ENCODE assay signal across 20 cellular contexts in the genomic region with DNA sequence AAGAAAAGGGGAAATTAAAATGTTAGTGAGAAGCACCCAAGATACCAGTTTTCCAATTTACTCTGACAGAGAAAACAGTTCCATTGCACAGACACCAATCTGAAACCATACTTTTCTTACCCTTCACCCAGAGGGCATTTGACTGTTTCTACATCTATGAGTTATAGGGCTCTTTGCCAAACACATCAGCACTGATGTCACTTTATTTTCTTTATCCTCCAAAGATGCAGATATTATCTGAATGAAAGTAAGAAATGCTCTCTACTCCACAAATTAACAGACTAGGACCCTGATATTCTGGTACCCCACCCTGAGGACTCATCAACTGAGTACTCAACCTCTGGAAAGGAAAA. TPM values are rescaled to one million over a fixed set of nuclear protein-coding genes. Genes with fewer than 3 reads are reported as not detected.
DNase-seq lines count a peak whose midpoint lies in the region; ATAC-seq, FAIRE-seq and TF ChIP-seq lines count a peak whose summit lies in the region.
"Had no signal": no experiment of that assay in that cellular context is flagged by ENCODE, and none has a peak within 500 bp of the region (broad histone marks: within the 10 kb centered on the region; RNA-seq: fewer than 3 reads in every experiment).

No MANE protein-coding gene starts in this region.

- H3K4ac ChIP-seq in mesenchymal stem cell (ENCODE audit: low read depth in 1 of 2, low read length in 2 of 2): no peak overlapping the region

- H4K91ac ChIP-seq in mesenchymal stem cell (ENCODE audit: low read length): no peak overlapping the region

- H2BK5ac ChIP-seq in mesenchymal stem cell (ENCODE audit: low read depth, low read length, poor library complexity, severe bottlenecking): no peak overlapping the region

- intact Hi-C loops in activated CD8-positive, alpha-beta T cell treated with anti-CD3 and anti-CD28 coated beads for 36 hours (cut with micrococcal nuclease): no loop called here

- CTCF ChIA-PET in activated CD8-positive, alpha-beta T cell treated with anti-CD3 and anti-CD28 coated beads for 36 hours (lab: Charles Lee): interaction anchor here (1.3 kb wide), 1 partner anchor 18 kb away, joined by 5 read pairs; no protein-coding TSS in a partner anchor

- no peak overlapping the region for H3K4me2 ChIP-seq in mesenchymal stem cell (ENCODE audit: low read length, poor library complexity, severe bottlenecking)

- H3K27me3 Mint-ChIP-seq in activated CD8-positive, alpha-beta T cell treated with anti-CD3 and anti-CD28 coated beads for 36 hours: no peaks in the 10 kb centered on the region
- H3K27me3 Mint-ChIP-seq: activated naive CD8-positive, alpha-beta T cell treated with anti-CD3 and anti-CD28 coated beads for 36 hours; central memory CD8-positive, alpha-beta T cell had no signal

- no peaks in the 10 kb centered on the region for H3K4me1 Mint-ChIP-seq in activated CD8-positive, alpha-beta T cell treated with anti-CD3 and anti-CD28 coated beads for 36 hours (ENCODE audit: low read depth)
- H3K4me1 Mint-ChIP-seq: central memory CD8-positive, alpha-beta T cell had no signal

- no peak for TF ChIP-seq CTCF in bronchial epithelial cell (IDR thresholded peaks at IDR 0.05; ENCODE audit: insufficient read depth, low read length, severe bottlenecking)
- no peak for TF ChIP-seq CTCF in activated CD8-positive, alpha-beta T cell treated with anti-CD3 and anti-CD28 coated beads for 36 hours (IDR thresholded peaks at IDR 0.05)

- no peak overlapping the region for H3K23ac ChIP-seq in mesenchymal stem cell (ENCODE audit: low read length in 2 of 2)

- H3K36me3 ChIP-seq in bronchial epithelial cell (ENCODE audit: control insufficient read depth, insufficient read depth, low read length) (peaks cover 34% of the 10 kb centered on the region), mesenchymal stem cell (ENCODE audit: control insufficient read depth in 1 of 2, insufficient read depth in 2 of 2, low read depth in 1 of 2, low read length in 2 of 2) (peaks cover 47 to 94% of the 10 kb centered on the region in 2 experiments)

- no peak overlapping the region for H3K27ac ChIP-seq in mesenchymal stem cell (ENCODE audit: low read length, poor library complexity, severe bottlenecking)
- H3K27ac ChIP-seq: parathyroid adenoma, RWPE1 had no signal

- peaks cover 31% of the 10 kb centered on the region for H3K79me1 ChIP-seq in mesenchymal stem cell (replicated peaks; ENCODE audit: low read length, poor library complexity, severe bottlenecking)

- DNase-seq in EH (ENCODE audit: low read depth): peak; percentile 72
- DNase-seq in M059J (ENCODE audit: low read depth): peak; percentile 37
- DNase-seq in bronchial epithelial cell (ENCODE audit: low read depth): peak; percentile 10
- no peak for DNase-seq in mesenchymal stem cell
- DNase-seq in CD1c-positive myeloid dendritic cell (ENCODE audit: extremely low spot score): no peak
- no peak for DNase-seq in hypothalamus (lab: John Stamatoyannopoulos, UW)
- no peak for DNase-seq in activated CD8-positive, alpha-beta T cell treated with anti-CD3 and anti-CD28 coated beads for 36 hours
- DNase-seq: activated naive CD8-positive, alpha-beta T cell treated with anti-CD3 and anti-CD28 coated beads for 36 hours; activated T-cell treated with anti-CD3 and anti-CD28 coated beads for 4 hours; DMS 273 treated with DMSO at 0.1 percent for 48 hours; left ventricle myocardium superior; NCI-H187; NCI-H446; NK-92 treated with Interleukin-12 subunit alpha and Interleukin-12 subunit beta, amount 100 ng/mL, for 24 hours; stimulated activated CD4-positive, alpha-beta T cell treated with anti-CD3 and anti-CD28 coated beads, Interleukin-2, amount 100 ng/mL, for 48 hours had no signal

- no peak overlapping the region for H2BK15ac ChIP-seq in mesenchymal stem cell (ENCODE audit: low read depth, poor library complexity, severe bottlenecking)

- H3K4me1 ChIP-seq in mesenchymal stem cell (ENCODE audit: control insufficient read depth, insufficient read depth, low read depth, low read length): no peaks in the 10 kb centered on the region
- H3K4me1 ChIP-seq: parathyroid adenoma had no signal

- no peak overlapping the region for H2BK12ac ChIP-seq in mesenchymal stem cell (ENCODE audit: low read length in 2 of 2)

- peak overlapping the region; percentile 87 for H3K9ac ChIP-seq in mesenchymal stem cell (ENCODE audit: low read length)
- H3K9ac ChIP-seq: BLaER1, parathyroid adenoma had no signal

- no peak overlapping the region for H3K14ac ChIP-seq in mesenchymal stem cell (ENCODE audit: low read length in 2 of 2)

- no peak overlapping the region for H2AK5ac ChIP-seq in mesenchymal stem cell (ENCODE audit: low read length, severe bottlenecking)

- POLR2A ChIA-PET in activated CD8-positive, alpha-beta T cell treated with anti-CD3 and anti-CD28 coated beads for 36 hours (lab: Charles Lee): no interaction called here

- H3K4me3 Mint-ChIP-seq in activated CD8-positive, alpha-beta T cell treated with anti-CD3 and anti-CD28 coated beads for 36 hours: no peak overlapping the region
- H3K4me3 Mint-ChIP-seq: activated naive CD8-positive, alpha-beta T cell treated with anti-CD3 and anti-CD28 coated beads for 36 hours; central memory CD8-positive, alpha-beta T cell had no signal

- no peak for ATAC-seq in activated CD8-positive, alpha-beta T cell treated with anti-CD3 and anti-CD28 coated beads for 36 hours
- ATAC-seq in HG03565 (IDR thresholded peaks at IDR 0.05; ENCODE audit: unreplicated experiment): no peak

- no peak overlapping the region for H2AFZ ChIP-seq in mesenchymal stem cell (ENCODE audit: low read depth, low read length)
- H2AFZ ChIP-seq: parathyroid adenoma had no signal

- no peaks in the 10 kb centered on the region for H3K9me3 Mint-ChIP-seq in activated CD8-positive, alpha-beta T cell treated with anti-CD3 and anti-CD28 coated beads for 36 hours
- H3K9me3 Mint-ChIP-seq: activated naive CD8-positive, alpha-beta T cell treated with anti-CD3 and anti-CD28 coated beads for 36 hours; central memory CD8-positive, alpha-beta T cell had no signal

- H3K18ac ChIP-seq in mesenchymal stem cell (ENCODE audit: low read depth in 1 of 2, low read length in 2 of 2): no peak overlapping the region

- H2BK120ac ChIP-seq in mesenchymal stem cell (ENCODE audit: low read depth, low read length): no peak overlapping the region

- no peak overlapping the region for H3K27ac Mint-ChIP-seq in activated CD8-positive, alpha-beta T cell treated with anti-CD3 and anti-CD28 coated beads for 36 hours
- H3K27ac Mint-ChIP-seq: activated naive CD8-positive, alpha-beta T cell treated with anti-CD3 and anti-CD28 coated beads for 36 hours had no signal

- H3K4me3 ChIP-seq in bronchial epithelial cell (ENCODE audit: low read depth, low read length) (no peak overlapping the region), mesenchymal stem cell (ENCODE audit: insufficient read depth in 1 of 2, low read depth in 1 of 2, low read length in 2 of 2) (peak overlapping the region in 1 of 2 experiments; percentile 40)
- H3K4me3 ChIP-seq: BLaER1 had no signal

- H3K27me3 ChIP-seq in bronchial epithelial cell (ENCODE audit: control insufficient read depth, insufficient read depth, low read length) (no peaks in the 10 kb centered on the region), mesenchymal stem cell (ENCODE audit: control insufficient read depth in 1 of 2, insufficient read depth in 1 of 2, low read length in 2 of 2) (no peaks in the 10 kb centered on the region)
- H3K27me3 ChIP-seq: BLaER1 had no signal

- FAIRE-seq in bronchial epithelial cell (lab: Jason Lieb, UNC): no peak

- H4K8ac ChIP-seq in mesenchymal stem cell (ENCODE audit: low read length): no peak overlapping the region

- H3K9me3 ChIP-seq in mesenchymal stem cell (ENCODE audit: control insufficient read depth, low read length): no peaks in the 10 kb centered on the region
- H3K9me3 ChIP-seq: BLaER1 had no signal

- H3K36me3 Mint-ChIP-seq in activated CD8-positive, alpha-beta T cell treated with anti-CD3 and anti-CD28 coated beads for 36 hours (ENCODE audit: low read depth): peaks cover 53% of the 10 kb centered on the region

RNA-seq across cellular contexts. Expression of a gene that starts 24.2 kb away (rescaled TPM):
- total RNA-seq in M059J (2014; rRNA removed; shearing (Covaris generic)): 60.1 and 97.2 TPM in 2 replicates
- 32.4 and 41.0 TPM in 2 replicates for total RNA-seq in bronchial epithelial cell
- polyA plus RNA-seq in mesenchymal stem cell (2013, experiment 1 of 2): 25.8 TPM
- 26.9 TPM for polyA plus RNA-seq in mesenchymal stem cell (2013, experiment 2 of 2)
- 10 to 100 TPM; 52.9 to 56.9 TPM for total RNA-seq in activated CD8-positive, alpha-beta T cell treated with anti-CD3 and anti-CD28 coated beads for 36 hours

RNA-seq across cellular contexts. Expression of a gene that starts 33.9 kb away (rescaled TPM):
- total RNA-seq in M059J (2014; rRNA removed; shearing (Covaris generic)): 144 and 227 TPM in 2 replicates
- total RNA-seq in bronchial epithelial cell: 134 and 136 TPM in 2 replicates
- 189 TPM for polyA plus RNA-seq in mesenchymal stem cell (2013, experiment 1 of 2)
- polyA plus RNA-seq in mesenchymal stem cell (2013, experiment 2 of 2): 186 TPM
- total RNA-seq in activated CD8-positive, alpha-beta T cell treated with anti-CD3 and anti-CD28 coated beads for 36 hours: 100 to 1,000 TPM; 117 to 118 TPM

RNA-seq across cellular contexts. Expression of a gene that starts 34.0 kb away (rescaled TPM):
- total RNA-seq in M059J (2014; rRNA removed; shearing (Covaris generic)): 91.8 and 135 TPM in 2 replicates
- 27.9 and 36.7 TPM in 2 replicates for total RNA-seq in bronchial epithelial cell
- 193 TPM for polyA plus RNA-seq in mesenchymal stem cell (2013, experiment 1 of 2)
- polyA plus RNA-seq in mesenchymal stem cell (2013, experiment 2 of 2): 190 TPM
- total RNA-seq in activated CD8-positive, alpha-beta T cell treated with anti-CD3 and anti-CD28 coated beads for 36 hours: 10 to 100 TPM; 36.6 to 38.0 TPM

RNA-seq across cellular contexts. Expression of a gene that starts 46.8 kb away (rescaled TPM):
- total RNA-seq in M059J (2014; rRNA removed; shearing (Covaris generic)): 31.1 and 40.6 TPM in 2 replicates
- 57.4 and 76.0 TPM in 2 replicates for total RNA-seq in bronchial epithelial cell
- polyA plus RNA-seq in mesenchymal stem cell (2013, experiment 1 of 2): 57.0 TPM
- 58.2 TPM for polyA plus RNA-seq in mesenchymal stem cell (2013, experiment 2 of 2)
- total RNA-seq in activated CD8-positive, alpha-beta T cell treated with anti-CD3 and anti-CD28 coated beads for 36 hours: 100 to 1,000 TPM; 116 TPM

RNA-seq across cellular contexts. Expression of a gene that starts 57.7 kb away (rescaled TPM):
- not detected in 2 replicates for total RNA-seq in M059J (2014; rRNA removed; shearing (Covaris generic))
- not detected in 2 replicates for total RNA-seq in bronchial epithelial cell
- 0.23 TPM for polyA plus RNA-seq in mesenchymal stem cell (2013, experiment 1 of 2)
- polyA plus RNA-seq in mesenchymal stem cell (2013, experiment 2 of 2): 0.16 TPM
- under 1 TPM; 0.22 to 0.45 TPM for total RNA-seq in activated CD8-positive, alpha-beta T cell treated with anti-CD3 and anti-CD28 coated beads for 36 hours
- total RNA-seq: left ventricle myocardium superior had no signal

Comparison
In these comparisons a context has a peak if more than half of its experiments do, and no peak if none do; other contexts are left out.
1. DNase-seq: peak in EH (single experiment), M059J (single experiment) and bronchial epithelial cell (single experiment); none in mesenchymal stem cell (single experiment), CD1c-positive myeloid dendritic cell (single experiment), hypothalamus (0 of 51) and activated CD8-positive, alpha-beta T cell treated with anti-CD3 and anti-CD28 coated beads for 36 hours (single experiment).